11 cellular contexts compared by ENCODE assay signal in genomic region chr5:175746851-175747250, GRCh38.
A peak's percentile ranks its signal among the peaks of the same experiment; 100 is the strongest.
DNase-seq lines count a peak whose midpoint lies in the region; ATAC-seq, FAIRE-seq and TF ChIP-seq lines count a peak whose summit lies in the region.
"Had no signal": no experiment of that assay in that cellular context is flagged by ENCODE, and none has a peak within 500 bp of the region (broad histone marks: within the 10 kb centered on the region; RNA-seq: fewer than 3 reads in every experiment).

No MANE protein-coding gene starts in this region.

- TF ChIP-seq EP300 in HepG2 (IDR thresholded peaks at IDR 0.05; ENCODE audit: low read depth in 2 of 2, low read length in 2 of 2) (no peak), HepG2 (CRISPR knock-in tag; IDR thresholded peaks at IDR 0.05; ENCODE audit: borderline replicate concordance) (no peak)

- H3K4me3 ChIP-seq in HepG2 (replicated peaks in 1 of 3; ENCODE audit: insufficient read depth in 1 of 3, low read depth in 2 of 3, low read length in 3 of 3) (no peak overlapping the region), right lobe of liver (no peak overlapping the region)
- H3K4me3 ChIP-seq: gastroesophageal sphincter had no signal

- 59% methylated on average over 2 of the region's 2 CpGs for WGBS in HepG2 (ENCODE audit: low lambda C conversion rate)
- WGBS in right lobe of liver (ENCODE audit: insufficient coverage, low coverage, low lambda C conversion rate, missing lambda C conversion rate), result 31% methylated on average over 2 of the region's 2 CpGs

- no peak overlapping the region for H3K4me2 ChIP-seq in HepG2 (ENCODE audit: low read depth, low read length)

- H3K79me2 ChIP-seq in HepG2 (ENCODE audit: insufficient read depth, low read length), result no peaks in the 10 kb centered on the region

- in situ Hi-C loops in HepG2 (cut with HindIII; ENCODE audit: extremely low pct_ligation_motif_present, low pct_unique_long_range_greater_than_20kb), result loop anchor here (25.0 kb wide), 1 partner anchor 840 kb away; no protein-coding TSS in a partner anchor

- TF ChIP-seq RAD21 in HepG2 (CRISPR knock-in tag; IDR thresholded peaks at IDR 0.05), result no peak

- CTCF ChIA-PET in HepG2 (lab: Yijun Ruan, JAX; ENCODE audit: low intra/inter-chr PET ratio, low total read pairs), result no interaction called here

- H3K36me3 ChIP-seq in HepG2 (replicated peaks in 1 of 2; ENCODE audit: control insufficient read depth in 1 of 2, insufficient read depth in 2 of 2, low read length in 2 of 2) (no peaks in the 10 kb centered on the region), right lobe of liver (no peaks in the 10 kb centered on the region)
- H3K36me3 ChIP-seq: gastroesophageal sphincter had no signal

- peak; percentile 38; the same call in 1 of the 3 replicates for ATAC-seq in HepG2
- no peak for ATAC-seq in right lobe of liver
- ATAC-seq in HG02763 (IDR thresholded peaks at IDR 0.05; ENCODE audit: unreplicated experiment), result no peak
- ATAC-seq in HG03432 (IDR thresholded peaks at IDR 0.05; ENCODE audit: unreplicated experiment), result no peak
- no peak for ATAC-seq in HG03442 (IDR thresholded peaks at IDR 0.05; ENCODE audit: unreplicated experiment)
- ATAC-seq: gastroesophageal sphincter had no signal

- H2AFZ ChIP-seq in HepG2 (ENCODE audit: low read length), result no peak overlapping the region

- intact Hi-C loops in HepG2 (cut with micrococcal nuclease; ENCODE audit: unreplicated experiment) (loop anchor here (10.0 kb wide), 1 partner anchor 48 kb away; no protein-coding TSS in a partner anchor), right lobe of liver (cut with DNase I) (no loop called here)

- no peaks in the 10 kb centered on the region for H4K20me1 ChIP-seq in HepG2 (ENCODE audit: insufficient read depth, low read length)

- no peak for FAIRE-seq in HepG2 (lab: Jason Lieb, UNC)

- H3K4me1 ChIP-seq in HepG2 (ENCODE audit: insufficient read depth, low read length), result peaks cover 11% of the 10 kb centered on the region; the same call in 1 of the 2 replicates
- H3K4me1 ChIP-seq in right lobe of liver, result no peaks in the 10 kb centered on the region
- H3K4me1 ChIP-seq: gastroesophageal sphincter had no signal

- BruUV-seq in HepG2 (replicated peaks; lab: Mats Ljungman, UMichigan), result no TSS peak

- POLR2A ChIA-PET in HepG2 (lab: Yijun Ruan, JAX), result no interaction called here

- no peak for TF ChIP-seq CTCF in HepG2 (CRISPR knock-in tag; IDR thresholded peaks at IDR 0.05)
- TF ChIP-seq CTCF in right lobe of liver (IDR thresholded peaks at IDR 0.05), result no peak

- no peak overlapping the region for H3K27ac ChIP-seq in HepG2 (ENCODE audit: extremely low read length, insufficient read depth, low read length)
- H3K27ac ChIP-seq in right lobe of liver, result no peak overlapping the region
- H3K27ac ChIP-seq: gastroesophageal sphincter had no signal

- TF ChIP-seq POLR2A in HepG2 (IDR thresholded peaks at IDR 0.05; ENCODE audit: insufficient read depth in 1 of 2, low read depth in 2 of 2, low read length in 2 of 2) (no peak), right lobe of liver (IDR thresholded peaks at IDR 0.05) (no peak)

- no peaks in the 10 kb centered on the region for H3K9me3 ChIP-seq in HepG2 (ENCODE audit: low read length)
- H3K9me3 ChIP-seq in right lobe of liver, result no peaks in the 10 kb centered on the region

- H3K9ac ChIP-seq in HepG2 (ENCODE audit: insufficient read depth, low read depth, low read length), result no peak overlapping the region

- no peak for DNase-seq in HepG2 (ENCODE audit: low spot score)
- no peak for DNase-seq in right lobe of liver
- peak; percentile 45 for DNase-seq in RKO (ENCODE audit: low spot score)
- peak; percentile 78 for DNase-seq in globus pallidus (ENCODE audit: low spot score)
- no peak for DNase-seq in activated CD4-positive, alpha-beta T cell treated with anti-CD3 and anti-CD28 coated beads for 4 hours
- DNase-seq: activated B cell treated with CpG ODN at 0.5 μM for 24 hours, NCI-H345 had no signal

- H3K27me3 ChIP-seq in HepG2 (ENCODE audit: control insufficient read depth in 1 of 2, insufficient read depth in 2 of 2, low read length in 2 of 2) (peaks cover 0 to under 1% of the 10 kb centered on the region in 2 experiments; a peak in 1 of 5 replicates), right lobe of liver (no peaks in the 10 kb centered on the region)

TF ChIP-seq in HepG2, 621 proteins besides CTCF, POLR2A, EP300 and RAD21:
- TF ChIP-seq NFYC (CRISPR knock-in tag; IDR thresholded peaks at IDR 0.05) (peak; percentile 78), NFYB (CRISPR knock-in tag; IDR thresholded peaks at IDR 0.05) (peak; percentile 86), EED (CRISPR knock-in tag; IDR thresholded peaks at IDR 0.05) (no peak), HCFC1 (IDR thresholded peaks at IDR 0.05; ENCODE audit: low read depth, low read length) (peak; percentile 29; the same call in 1 of the 2 replicates), ISL2 (CRISPR knock-in tag; IDR thresholded peaks at IDR 0.05) (no peak), ZNF577 (CRISPR knock-in tag; IDR thresholded peaks at IDR 0.05; ENCODE audit: borderline replicate concordance, low read depth) (no peak), THAP11 (CRISPR knock-in tag; IDR thresholded peaks at IDR 0.05) (peak; percentile 94), LBX2 (CRISPR knock-in tag; IDR thresholded peaks at IDR 0.05; ENCODE audit: borderline replicate concordance) (no peak), LCORL (IDR thresholded peaks at IDR 0.05) (no peak), LCORL (CRISPR knock-in tag; IDR thresholded peaks at IDR 0.05) (no peak), RBAK (CRISPR knock-in tag; IDR thresholded peaks at IDR 0.05) (no peak), USF2 (IDR thresholded peaks at IDR 0.05; ENCODE audit: low read depth, low read length) (peak; percentile 56; the same call in 1 of the 2 replicates), USF2 (CRISPR knock-in tag; IDR thresholded peaks at IDR 0.05; ENCODE audit: borderline replicate concordance) (peak; percentile 46; the same call in 1 of the 2 replicates), NKX3-1 (CRISPR knock-in tag; IDR thresholded peaks at IDR 0.05) (no peak), ZNF143 (CRISPR knock-in tag; IDR thresholded peaks at IDR 0.05) (peak; percentile 86)

Comparison
In these comparisons a context has a peak if more than half of its experiments do, and no peak if none do; other contexts are left out.
1. DNase-seq: peak in RKO (single experiment) and globus pallidus (single experiment); none in HepG2 (single experiment), right lobe of liver (0 of 3) and activated CD4-positive, alpha-beta T cell treated with anti-CD3 and anti-CD28 coated beads for 4 hours (0 of 2).